ENCODE assay signal across 22 cellular contexts in genomic region chr5:126527892-126528291, GRCh38.
DNase-seq lines count a peak whose midpoint lies in the region; ATAC-seq, FAIRE-seq and TF ChIP-seq lines count a peak whose summit lies in the region.
"Had no signal": no experiment of that assay in that cellular context is flagged by ENCODE, and none has a peak within 500 bp of the region (broad histone marks: within the 10 kb centered on the region; RNA-seq: fewer than 3 reads in every experiment).

No MANE protein-coding gene starts in this region.

- no peak overlapping the region for H3K4me2 ChIP-seq in A549

- TF ChIP-seq CTCF in A549 (IDR thresholded peaks at IDR 0.05) (no peak), astrocyte of the spinal cord (IDR thresholded peaks at IDR 0.05; ENCODE audit: low read depth, low read length) (no peak), foreskin fibroblast (IDR thresholded peaks at IDR 0.05; ENCODE audit: low read depth, low read length) (no peak)

- no peak for DNase-seq in A549 (ENCODE audit: low read depth in 1 of 2, low spot score in 1 of 2)
- DNase-seq in HT1080 (ENCODE audit: low read depth), result peak; percentile 32
- DNase-seq in astrocyte of the spinal cord (ENCODE audit: low read depth, low spot score), result peak; percentile 89
- peak; percentile 44 to 47 for DNase-seq in foreskin fibroblast
- DNase-seq in NCI-H2081 (lab: John Stamatoyannopoulos, UW), result no peak
- DNase-seq in superior temporal gyrus (ENCODE audit: extremely low spot score), result no peak
- DNase-seq in DMS79 treated with DMSO at 0.1 percent for 48 hours (lab: John Stamatoyannopoulos, UW), result no peak
- DNase-seq: 8988T; C1 segment of cervical spinal cord; foreskin melanocyte; hypothalamus; islet precursor cell; naive B cell; NCI-H1092; NCI-H2081 treated with DMSO at 0.1 percent for 48 hours; ovary; stimulated activated CD8-positive, alpha-beta memory T cell treated with anti-CD3 and anti-CD28 coated beads, Interleukin-4, amount 100 ng/mL, for 48 hours had no signal

- FAIRE-seq in A549 (lab: Jason Lieb, UNC), result no peak
- FAIRE-seq: G401.6 had no signal

- no peak overlapping the region for H3K27ac ChIP-seq in A549
- H3K27ac ChIP-seq: ovary, right atrium auricular region, vagina had no signal

- CTCF ChIA-PET in A549 (lab: Yijun Ruan, JAX), result no interaction called here

- TF ChIP-seq EP300 in A549 (IDR thresholded peaks at IDR 0.05), result no peak

- no peak overlapping the region for H3K4me3 ChIP-seq in A549
- no peak overlapping the region for H3K4me3 ChIP-seq in astrocyte of the spinal cord (ENCODE audit: low read depth, low read length)
- no peak overlapping the region for H3K4me3 ChIP-seq in foreskin fibroblast (ENCODE audit: low read depth in 1 of 2, low read length in 2 of 2)
- H3K4me3 ChIP-seq: coronary artery, ovary, right atrium auricular region, vagina had no signal

- in situ Hi-C loops in astrocyte of the spinal cord (cut with HindIII; ENCODE audit: low sequenced_read_pairs), result no loop called here

- TF ChIP-seq POLR2A in A549 (IDR thresholded peaks at IDR 0.05; ENCODE audit: low read length), result no peak

- H3K9me3 ChIP-seq in A549, result no peaks in the 10 kb centered on the region
- H3K9me3 ChIP-seq: ovary, right atrium auricular region, vagina had no signal

- POLR2A ChIA-PET in A549 (lab: Yijun Ruan, JAX), result no interaction called here

- H3K4me1 ChIP-seq in A549, result no peaks in the 10 kb centered on the region

- TF ChIP-seq RAD21 in A549 (conservative IDR thresholded peaks at IDR 0.05 in 1 of 2, IDR thresholded peaks at IDR 0.05 in 1 of 2), result no peak

- ATAC-seq in A549 (no peak), GM21723 (IDR thresholded peaks at IDR 0.05; ENCODE audit: unreplicated experiment) (no peak)

TF ChIP-seq in A549, 52 proteins besides CTCF, POLR2A, EP300 and RAD21:
- TF ChIP-seq PBX3 (IDR thresholded peaks at IDR 0.05) (no peak), USF2 (IDR thresholded peaks at IDR 0.05) (no peak), FOSL2 (IDR thresholded peaks at IDR 0.05) (no peak), FOSL2 (CRISPR knock-in tag; IDR thresholded peaks at IDR 0.05) (0 out of 2 replicates have a peak, but pooled peaks have one; percentile 14)

Comparison
In these comparisons a context has a peak if more than half of its experiments do, and no peak if none do; other contexts are left out.
1. DNase-seq: peak in HT1080 (single experiment), astrocyte of the spinal cord (single experiment) and foreskin fibroblast (2 of 2); none in A549 (0 of 2), NCI-H2081 (0 of 2), superior temporal gyrus (single experiment) and DMS79 treated with DMSO at 0.1 percent for 48 hours (single experiment).